20 cellular contexts compared by ENCODE assay signal in genomic region chr11:17165247-17165890, GRCh38. TPM values are rescaled to one million over a fixed set of nuclear protein-coding genes. Genes with fewer than 3 reads are reported as not detected.
DNase-seq lines count a peak whose midpoint lies in the region; ATAC-seq and TF ChIP-seq lines count a peak whose summit lies in the region.
"Had no signal": no experiment of that assay in that cellular context is flagged by ENCODE, and none has a peak within 500 bp of the region (broad histone marks: within the 10 kb centered on the region; RNA-seq: fewer than 3 reads in every experiment).

No MANE protein-coding gene starts in this region.

- no peaks in the 10 kb centered on the region for H3K9me2 ChIP-seq in GM23248 (ENCODE audit: insufficient read depth)

- H3K4me2 ChIP-seq in GM23248 (ENCODE audit: unreplicated experiment) (peak overlapping the region; percentile 13), parathyroid adenoma (ENCODE audit: low read length) (no peak overlapping the region)

- CTCF ChIA-PET in CD4-positive, alpha-beta memory T cell (lab: Charles Lee; ENCODE audit: partially characterized antibody) = no interaction called here

- no peaks in the 10 kb centered on the region for H3K27me3 Mint-ChIP-seq in CD4-positive, alpha-beta memory T cell
- H3K27me3 Mint-ChIP-seq: activated CD4-positive, alpha-beta memory T cell treated with anti-CD3 and anti-CD28 coated beads, Interleukin-2, amount 10 ng/mL, durations not matched to agents 7 days and 5 days; B cell had no signal

- no peak overlapping the region for H3K4me3 ChIP-seq in GM23248
- no peak overlapping the region for H3K4me3 ChIP-seq in parathyroid adenoma (ENCODE audit: low read depth, low read length)
- H3K4me3 ChIP-seq in dorsolateral prefrontal cortex = no peak overlapping the region
- H3K4me3 ChIP-seq in CD4-positive, alpha-beta memory T cell (ENCODE audit: low read length in 2 of 2) = no peak overlapping the region
- H3K4me3 ChIP-seq: breast epithelium, pancreas had no signal

- peaks cover 28 to 54% (median 43%) of the 10 kb centered on the region in 4 donors for H3K4me1 Mint-ChIP-seq in CD4-positive, alpha-beta memory T cell

- H3K27ac Mint-ChIP-seq in CD4-positive, alpha-beta memory T cell = no peak overlapping the region
- H3K27ac Mint-ChIP-seq: activated CD4-positive, alpha-beta memory T cell treated with anti-CD3 and anti-CD28 coated beads, Interleukin-2, amount 10 ng/mL, durations not matched to agents 7 days and 5 days; activated naive CD4-positive, alpha-beta T cell treated with anti-CD3 and anti-CD28 coated beads, Interleukin-2, amount 50 U/mL, for 72 hours; B cell; stimulated activated effector memory CD8-positive, alpha-beta T cell treated with anti-CD3 and anti-CD28 coated beads, Interleukin-12 subunit alpha, Interleukin-12 subunit beta, amount 100 ng/mL, for 72 hours had no signal

- TF ChIP-seq CTCF in parathyroid adenoma (IDR thresholded peaks at IDR 0.05) = no peak
- TF ChIP-seq CTCF in dorsolateral prefrontal cortex (IDR thresholded peaks at IDR 0.05 in 54 of 56, conservative IDR thresholded peaks at IDR 0.05 in 2 of 56; ENCODE audit: low read depth in 1 of 56, partially characterized antibody in 56 of 56) = no peak
- TF ChIP-seq CTCF in foreskin keratinocyte (conservative IDR thresholded peaks at IDR 0.05) = no peak

- intact Hi-C loops in dorsolateral prefrontal cortex (cut with DNase I) = no loop called here
- intact Hi-C loops in CD4-positive, alpha-beta memory T cell (cut with micrococcal nuclease) = no loop called here

- H3K27ac ChIP-seq in GM23248 (no peak overlapping the region), epithelial cell of prostate (peak overlapping the region; percentile 12), parathyroid adenoma (peak overlapping the region; percentile 11), dorsolateral prefrontal cortex (peak overlapping the region in 7 of 59 donors; percentile 6 to 61 (median 13)), foreskin keratinocyte (no peak overlapping the region)
- no peak overlapping the region for H3K27ac ChIP-seq in CD4-positive, alpha-beta memory T cell (ENCODE audit: low read depth, low read length)
- H3K27ac ChIP-seq: pancreas had no signal

- DNase-seq in GM23248 = no peak
- peak; percentile 78 for DNase-seq in MV-4-11 (lab: John Stamatoyannopoulos, UW)
- no peak for DNase-seq in epithelial cell of prostate (ENCODE audit: low read depth, low spot score)
- no peak for DNase-seq in DMS153 (lab: John Stamatoyannopoulos, UW)
- no peak for DNase-seq in dorsolateral prefrontal cortex
- DNase-seq in foreskin keratinocyte = no peak
- DNase-seq in CD4-positive, alpha-beta memory T cell = no peak
- DNase-seq: activated CD4-positive, alpha-beta memory T cell treated with anti-CD3 and anti-CD28 coated beads, Interleukin-2, amount 10 ng/mL, durations not matched to agents 7 days and 5 days; activated T-cell treated with anti-CD3 and anti-CD28 coated beads, Interleukin-2, amount 50 U/mL, for 4 hours; DMS 273 treated with DMSO at 0.1 percent for 48 hours; NCI-H1092 treated with DMSO at 0.1 percent for 48 hours; NCI-H774; pancreas; SW 1271; trophoblast cell had no signal

- no peaks in the 10 kb centered on the region for H3K9me3 Mint-ChIP-seq in CD4-positive, alpha-beta memory T cell
- H3K9me3 Mint-ChIP-seq: activated CD4-positive, alpha-beta memory T cell treated with anti-CD3 and anti-CD28 coated beads, Interleukin-2, amount 10 ng/mL, durations not matched to agents 7 days and 5 days; activated naive CD4-positive, alpha-beta T cell treated with anti-CD3 and anti-CD28 coated beads, Interleukin-2, amount 50 U/mL, for 72 hours; activated T-cell treated with anti-CD3 and anti-CD28 coated beads, Interleukin-2, amount 50 U/mL, for 4 hours; stimulated activated effector memory CD8-positive, alpha-beta T cell treated with anti-CD3 and anti-CD28 coated beads, Interleukin-12 subunit alpha, Interleukin-12 subunit beta, amount 100 ng/mL, for 72 hours had no signal

- no peak for ATAC-seq in foreskin keratinocyte
- ATAC-seq: activated T-cell treated with anti-CD3 and anti-CD28 coated beads, Interleukin-2, amount 50 U/mL, for 4 hours; stimulated activated effector memory CD8-positive, alpha-beta T cell treated with anti-CD3 and anti-CD28 coated beads, Interleukin-12 subunit alpha, Interleukin-12 subunit beta, amount 100 ng/mL, for 72 hours had no signal

- POLR2A ChIA-PET in CD4-positive, alpha-beta memory T cell (lab: Charles Lee; ENCODE audit: partially characterized antibody) = no interaction called here

- in situ Hi-C loops in GM23248 (cut with MboI) = no loop called here

- H3K27me3 ChIP-seq in GM23248 (replicated peaks; ENCODE audit: insufficient read depth) (no peaks in the 10 kb centered on the region), parathyroid adenoma (ENCODE audit: control insufficient read depth, insufficient read depth, low read length) (no peaks in the 10 kb centered on the region), dorsolateral prefrontal cortex (no peaks in the 10 kb centered on the region), foreskin keratinocyte (no peaks in the 10 kb centered on the region)
- no peaks in the 10 kb centered on the region for H3K27me3 ChIP-seq in CD4-positive, alpha-beta memory T cell (ENCODE audit: insufficient read depth, low read length)
- H3K27me3 ChIP-seq: breast epithelium, pancreas had no signal

- no peak overlapping the region for H2AFZ ChIP-seq in GM23248
- H2AFZ ChIP-seq in parathyroid adenoma = no peak overlapping the region

- H3K9me3 ChIP-seq in GM23248 (ENCODE audit: low read depth) (no peaks in the 10 kb centered on the region), parathyroid adenoma (ENCODE audit: control insufficient read depth, low read length) (no peaks in the 10 kb centered on the region)
- no peaks in the 10 kb centered on the region for H3K9me3 ChIP-seq in CD4-positive, alpha-beta memory T cell (ENCODE audit: control insufficient read depth in 1 of 2, low read length in 2 of 2)
- H3K9me3 ChIP-seq: breast epithelium, pancreas had no signal

- WGBS in GM23248 (ENCODE audit: low coverage in 1 of 2, low lambda C conversion rate in 2 of 2, missing lambda C conversion rate in 2 of 2), 2 experiments = 88% methylated on average over 11 of the region's 11 CpGs

- no peak overlapping the region for H3K9ac ChIP-seq in GM23248
- no peak overlapping the region for H3K9ac ChIP-seq in parathyroid adenoma

- H3F3A ChIP-seq in GM23248 (ENCODE audit: insufficient read depth) = no peaks in the 10 kb centered on the region

- H3K4me1 ChIP-seq in GM23248 (ENCODE audit: insufficient read depth) (peaks cover 7% of the 10 kb centered on the region), parathyroid adenoma (peaks cover 4% of the 10 kb centered on the region), foreskin keratinocyte (no peaks in the 10 kb centered on the region)
- peaks cover 43% of the 10 kb centered on the region for H3K4me1 ChIP-seq in CD4-positive, alpha-beta memory T cell (ENCODE audit: insufficient read depth, low read length)
- H3K4me1 ChIP-seq: breast epithelium had no signal

- no peak overlapping the region for H3K4me3 Mint-ChIP-seq in CD4-positive, alpha-beta memory T cell
- H3K4me3 Mint-ChIP-seq: activated CD4-positive, alpha-beta memory T cell treated with anti-CD3 and anti-CD28 coated beads, Interleukin-2, amount 10 ng/mL, durations not matched to agents 7 days and 5 days; activated T-cell treated with anti-CD3 and anti-CD28 coated beads, Interleukin-2, amount 50 U/mL, for 4 hours; B cell; stimulated activated effector memory CD8-positive, alpha-beta T cell treated with anti-CD3 and anti-CD28 coated beads, Interleukin-12 subunit alpha, Interleukin-12 subunit beta, amount 100 ng/mL, for 72 hours had no signal

- H3K36me3 Mint-ChIP-seq in CD4-positive, alpha-beta memory T cell = peaks cover 16 to 26% of the 10 kb centered on the region in 2 donors

- H4K20me1 ChIP-seq in GM23248 (ENCODE audit: insufficient read depth) = no peaks in the 10 kb centered on the region

- peaks cover 86% of the 10 kb centered on the region for H3K79me2 ChIP-seq in GM23248 (ENCODE audit: insufficient read depth)
- H3K79me2 ChIP-seq in parathyroid adenoma = peaks cover 10% of the 10 kb centered on the region

- H3K36me3 ChIP-seq in GM23248 (ENCODE audit: low read depth) (no peaks in the 10 kb centered on the region), parathyroid adenoma (ENCODE audit: control insufficient read depth, insufficient read depth, low read length) (no peaks in the 10 kb centered on the region)
- peaks cover 6% of the 10 kb centered on the region for H3K36me3 ChIP-seq in CD4-positive, alpha-beta memory T cell (ENCODE audit: insufficient read depth, low read length)
- H3K36me3 ChIP-seq: pancreas had no signal

RNA-seq across cellular contexts. Expression of gene PIK3C2A, which starts 42.4 kb away (rescaled TPM):
- 25.7 and 31.8 TPM in 2 replicates for total RNA-seq in GM23248 (2014; rRNA removed; shearing (Covaris generic))
- polyA plus RNA-seq in GM23248 (2016; fragmentation: Nextera tagmentation; extraction: Ambion mirVana) (14.2 and 14.5 TPM in 2 replicates), foreskin keratinocyte (4.3 and 6.4 TPM in 2 replicates)
- total RNA-seq in dorsolateral prefrontal cortex (100 to 1,000 TPM in 2 of 120 experiments, 10 to 100 TPM in 118; 48.9 to 110 (median 68.0) TPM), foreskin keratinocyte (51.4 and 62.0 TPM in 2 replicates)
- 10 to 100 TPM; 32.0 to 40.4 TPM for total RNA-seq in CD4-positive, alpha-beta memory T cell
- 1 to 10 TPM; 2.4 to 7.0 TPM for polyA plus RNA-seq in CD4-positive, alpha-beta memory T cell

Comparison
In these comparisons a context has a peak if more than half of its experiments do, and no peak if none do; other contexts are left out.
1. H3K27ac ChIP-seq: peak in epithelial cell of prostate (single experiment) and parathyroid adenoma (single experiment); none in GM23248 (single experiment), foreskin keratinocyte (single experiment) and CD4-positive, alpha-beta memory T cell (single experiment).